ENCODE assay signal across 18 cellular contexts in genomic region chr20:378961-379336, GRCh38. TPM values are rescaled to one million over a fixed set of nuclear protein-coding genes. Genes with fewer than 3 reads are reported as not detected.
DNase-seq lines count a peak whose midpoint lies in the region; ATAC-seq and TF ChIP-seq lines count a peak whose summit lies in the region.
"Had no signal": no experiment of that assay in that cellular context is flagged by ENCODE, and none has a peak within 500 bp of the region (broad histone marks: within the 10 kb centered on the region; RNA-seq: fewer than 3 reads in every experiment).

No MANE protein-coding gene starts in this region.

- H3K9me3 Mint-ChIP-seq in activated CD4-positive, alpha-beta T cell treated with anti-CD3 and anti-CD28 coated beads for 36 hours (ENCODE audit: low read depth), result no peaks in the 10 kb centered on the region
- H3K9me3 Mint-ChIP-seq in activated naive CD8-positive, alpha-beta T cell treated with anti-CD3 and anti-CD28 coated beads, Interleukin-2, amount 50 U/mL, for 24 hours, result no peaks in the 10 kb centered on the region
- H3K9me3 Mint-ChIP-seq in endodermal cell, result no peaks in the 10 kb centered on the region
- H3K9me3 Mint-ChIP-seq: naive thymus-derived CD4-positive, alpha-beta T cell had no signal

- peaks cover 9% of the 10 kb centered on the region; the same call in 1 of the 2 replicates for H3K4me1 ChIP-seq in HEK293 (ENCODE audit: control insufficient read depth, insufficient read depth, low read length)
- no peaks in the 10 kb centered on the region for H3K4me1 ChIP-seq in endodermal cell (ENCODE audit: control insufficient read depth, insufficient read depth, low read length)
- H3K4me1 ChIP-seq: Peyer's patch, psoas muscle had no signal

- WGBS in endodermal cell (ENCODE audit: insufficient coverage in 1 of 2, insufficient read length in 1 of 2), 2 experiments, result 89 to 92% methylated on average over 4 of the region's 5 CpGs

- peaks cover 20% of the 10 kb centered on the region for H3K27me3 ChIP-seq in endodermal cell (ENCODE audit: control insufficient read depth, insufficient read depth, low read length, poor library complexity, severe bottlenecking)
- H3K27me3 ChIP-seq: Peyer's patch, uterus had no signal

- no peaks in the 10 kb centered on the region for H3K27me3 Mint-ChIP-seq in activated CD4-positive, alpha-beta T cell treated with anti-CD3 and anti-CD28 coated beads for 36 hours
- no peaks in the 10 kb centered on the region for H3K27me3 Mint-ChIP-seq in activated naive CD8-positive, alpha-beta T cell treated with anti-CD3 and anti-CD28 coated beads, Interleukin-2, amount 50 U/mL, for 24 hours
- peaks cover 39% of the 10 kb centered on the region for H3K27me3 Mint-ChIP-seq in endodermal cell (ENCODE audit: insufficient read depth)

- no peak overlapping the region for H3K9ac ChIP-seq in endodermal cell (ENCODE audit: extremely low read depth, low read length, poor library complexity, severe bottlenecking)

- CTCF ChIA-PET in activated CD4-positive, alpha-beta T cell treated with anti-CD3 and anti-CD28 coated beads for 36 hours (lab: Charles Lee), result interaction anchor here (0.6 to 1.0 kb wide), 3 partner anchors 53 to 64 kb away, joined by 3 read pairs; no protein-coding TSS in a partner anchor
- CTCF ChIA-PET in HEK293 (lab: Yijun Ruan, JAX), result interaction anchor here (0.7 to 1.3 kb wide), 2 partner anchors 16 to 19 kb away, joined by 3 to 5 read pairs; no protein-coding TSS in a partner anchor

- H3K27ac Mint-ChIP-seq in activated CD4-positive, alpha-beta T cell treated with anti-CD3 and anti-CD28 coated beads for 36 hours, result no peak overlapping the region
- no peak overlapping the region for H3K27ac Mint-ChIP-seq in activated naive CD8-positive, alpha-beta T cell treated with anti-CD3 and anti-CD28 coated beads, Interleukin-2, amount 50 U/mL, for 24 hours
- no peak overlapping the region for H3K27ac Mint-ChIP-seq in endodermal cell
- H3K27ac Mint-ChIP-seq: naive thymus-derived CD4-positive, alpha-beta T cell had no signal

- DNase-seq in activated CD4-positive, alpha-beta T cell treated with anti-CD3 and anti-CD28 coated beads for 36 hours, result no peak
- DNase-seq in activated CD4-positive, alpha-beta T cell treated with anti-CD3 and anti-CD28 coated beads for 4 hours, result no peak
- no peak for DNase-seq in activated naive CD8-positive, alpha-beta T cell treated with anti-CD3 and anti-CD28 coated beads, Interleukin-2, amount 50 U/mL, for 24 hours
- DNase-seq in NCI-H1092 (lab: John Stamatoyannopoulos, UW), result no peak
- no peak for DNase-seq in endodermal cell
- DNase-seq: activated effector memory CD4-positive, alpha-beta T cell treated with anti-CD3 and anti-CD28 coated beads, Interleukin-2, amount 50 U/mL, for 16 hours; dorsolateral prefrontal cortex; glutamatergic neuron; GOT3; Kasumi-1; lower lobe of right lung; naive thymus-derived CD4-positive, alpha-beta T cell; NCI-H1694; Peyer's patch; psoas muscle; uterus had no signal

- peaks cover 14% of the 10 kb centered on the region for H3K4me1 Mint-ChIP-seq in activated CD4-positive, alpha-beta T cell treated with anti-CD3 and anti-CD28 coated beads for 36 hours
- H3K4me1 Mint-ChIP-seq in activated naive CD8-positive, alpha-beta T cell treated with anti-CD3 and anti-CD28 coated beads, Interleukin-2, amount 50 U/mL, for 24 hours, result peaks cover 18% of the 10 kb centered on the region
- H3K4me1 Mint-ChIP-seq in endodermal cell, result peaks cover 4% of the 10 kb centered on the region

- no peaks in the 10 kb centered on the region for H3K36me3 ChIP-seq in HEK293 (ENCODE audit: control insufficient read depth in 2 of 2, insufficient read depth in 1 of 2, low read length in 2 of 2)
- no peaks in the 10 kb centered on the region for H3K36me3 ChIP-seq in endodermal cell (ENCODE audit: control insufficient read depth, insufficient read depth, low read length)
- H3K36me3 ChIP-seq: esophagus muscularis mucosa, lower lobe of right lung, Peyer's patch, uterus had no signal

- H3K4me3 ChIP-seq in HEK293 (ENCODE audit: low read depth, low read length), result no peak overlapping the region
- no peak overlapping the region for H3K4me3 ChIP-seq in endodermal cell (ENCODE audit: low read length)
- H3K4me3 ChIP-seq: dorsolateral prefrontal cortex, esophagus muscularis mucosa, lower lobe of right lung, Peyer's patch, psoas muscle, uterus had no signal

- TF ChIP-seq CTCF in HEK293 (tag by site-specific recombination; IDR thresholded peaks at IDR 0.05) (no peak), endodermal cell (conservative IDR thresholded peaks at IDR 0.05) (no peak)

- peak overlapping the region; percentile 81 for H3K4me3 Mint-ChIP-seq in activated CD4-positive, alpha-beta T cell treated with anti-CD3 and anti-CD28 coated beads for 36 hours
- H3K4me3 Mint-ChIP-seq in activated naive CD8-positive, alpha-beta T cell treated with anti-CD3 and anti-CD28 coated beads, Interleukin-2, amount 50 U/mL, for 24 hours, result peak overlapping the region; percentile 82
- no peak overlapping the region for H3K4me3 Mint-ChIP-seq in endodermal cell

- intact Hi-C loops in activated CD4-positive, alpha-beta T cell treated with anti-CD3 and anti-CD28 coated beads for 36 hours (cut with DNase I, micrococcal nuclease), result no loop called here

- H3K36me3 Mint-ChIP-seq in activated CD4-positive, alpha-beta T cell treated with anti-CD3 and anti-CD28 coated beads for 36 hours (ENCODE audit: low read depth), result peaks cover 15% of the 10 kb centered on the region
- H3K36me3 Mint-ChIP-seq in activated naive CD8-positive, alpha-beta T cell treated with anti-CD3 and anti-CD28 coated beads, Interleukin-2, amount 50 U/mL, for 24 hours (ENCODE audit: low read depth), result no peaks in the 10 kb centered on the region
- H3K36me3 Mint-ChIP-seq in endodermal cell (ENCODE audit: low read depth), result no peaks in the 10 kb centered on the region
- H3K36me3 Mint-ChIP-seq: naive thymus-derived CD4-positive, alpha-beta T cell had no signal

- no peak for ATAC-seq in activated CD4-positive, alpha-beta T cell treated with anti-CD3 and anti-CD28 coated beads for 36 hours
- no peak for ATAC-seq in activated naive CD8-positive, alpha-beta T cell treated with anti-CD3 and anti-CD28 coated beads, Interleukin-2, amount 50 U/mL, for 24 hours
- ATAC-seq: lower lobe of right lung; naive thymus-derived CD4-positive, alpha-beta T cell; psoas muscle had no signal

- H3K27ac ChIP-seq in HEK293 (ENCODE audit: extremely low read depth, low read depth, low read length) (no peak overlapping the region), endodermal cell (ENCODE audit: low read depth, low read length) (no peak overlapping the region)
- H3K27ac ChIP-seq: dorsolateral prefrontal cortex, esophagus muscularis mucosa, lower lobe of right lung, Peyer's patch, psoas muscle, uterus had no signal

- POLR2A ChIA-PET in activated CD4-positive, alpha-beta T cell treated with anti-CD3 and anti-CD28 coated beads for 36 hours (lab: Charles Lee), result no interaction called here
- POLR2A ChIA-PET in HEK293 (lab: Yijun Ruan, JAX), result interaction anchor here (0.9 kb wide), 1 partner anchor 31 kb away, joined by 6 read pairs; no protein-coding TSS in a partner anchor

- H3K9me3 ChIP-seq in HEK293 (ENCODE audit: control insufficient read depth, insufficient read depth, low read depth, low read length), result no peaks in the 10 kb centered on the region
- no peaks in the 10 kb centered on the region for H3K9me3 ChIP-seq in endodermal cell (ENCODE audit: control insufficient read depth, low read length)
- H3K9me3 ChIP-seq: esophagus muscularis mucosa, lower lobe of right lung, Peyer's patch, psoas muscle, uterus had no signal

TF ChIP-seq in HEK293, 187 proteins besides CTCF, POLR2A, EP300 and RAD21 (continues in another document):
- TF ChIP-seq, protein P1, sequence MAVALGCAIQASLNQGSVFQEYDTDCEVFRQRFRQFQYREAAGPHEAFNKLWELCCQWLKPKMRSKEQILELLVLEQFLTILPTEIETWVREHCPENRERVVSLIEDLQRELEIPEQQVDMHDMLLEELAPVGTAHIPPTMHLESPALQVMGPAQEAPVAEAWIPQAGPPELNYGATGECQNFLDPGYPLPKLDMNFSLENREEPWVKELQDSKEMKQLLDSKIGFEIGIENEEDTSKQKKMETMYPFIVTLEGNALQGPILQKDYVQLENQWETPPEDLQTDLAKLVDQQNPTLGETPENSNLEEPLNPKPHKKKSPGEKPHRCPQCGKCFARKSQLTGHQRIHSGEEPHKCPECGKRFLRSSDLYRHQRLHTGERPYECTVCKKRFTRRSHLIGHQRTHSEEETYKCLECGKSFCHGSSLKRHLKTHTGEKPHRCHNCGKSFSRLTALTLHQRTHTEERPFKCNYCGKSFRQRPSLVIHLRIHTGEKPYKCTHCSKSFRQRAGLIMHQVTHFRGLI (tag by site-specific recombination; IDR thresholded peaks at IDR 0.05), result no peak
- TF ChIP-seq MYNN (tag by site-specific recombination; IDR thresholded peaks at IDR 0.05; ENCODE audit: borderline replicate concordance) (no peak), ZNF600 (tag by site-specific recombination; IDR thresholded peaks at IDR 0.05) (0 out of 2 replicates have a peak, but pooled peaks have one; percentile 13), ZNF221 (tag by site-specific recombination; IDR thresholded peaks at IDR 0.05; ENCODE audit: borderline replicate concordance) (no peak), ZNF580 (tag by site-specific recombination; IDR thresholded peaks at IDR 0.05) (no peak), SP7 (tag by site-specific recombination; IDR thresholded peaks at IDR 0.05) (0 out of 2 replicates have a peak, but pooled peaks have one; percentile 46), SP2 (tag by site-specific recombination; IDR thresholded peaks at IDR 0.05) (no peak), ZNF596 (tag by site-specific recombination; IDR thresholded peaks at IDR 0.05) (no peak)

RNA-seq across cellular contexts. Expression of gene TRIB3, which starts 1.6 kb away (rescaled TPM):
- 10 to 100 TPM; 60.9 to 63.0 TPM for total RNA-seq in activated CD4-positive, alpha-beta T cell treated with anti-CD3 and anti-CD28 coated beads for 36 hours
- 1 to 10 TPM; 4.0 TPM for total RNA-seq in endodermal cell
- polyA plus RNA-seq in endodermal cell (2013, experiment 1 of 2), result 7.6 TPM
- polyA plus RNA-seq in endodermal cell (2013, experiment 2 of 2), result 5.8 TPM

RNA-seq across cellular contexts. Expression of gene RBCK1, which starts 29.1 kb away (rescaled TPM):
- total RNA-seq in activated CD4-positive, alpha-beta T cell treated with anti-CD3 and anti-CD28 coated beads for 36 hours, result 100 to 1,000 TPM; 130 to 149 TPM
- 10 to 100 TPM; 61.7 to 63.7 TPM for total RNA-seq in endodermal cell
- 56.3 TPM for polyA plus RNA-seq in endodermal cell (2013, experiment 1 of 2)
- polyA plus RNA-seq in endodermal cell (2013, experiment 2 of 2), result 44.3 TPM

RNA-seq across cellular contexts. Expression of gene NRSN2, which starts 32.0 kb away (rescaled TPM):
- total RNA-seq in activated CD4-positive, alpha-beta T cell treated with anti-CD3 and anti-CD28 coated beads for 36 hours, result 1 to 10 TPM; 5.2 to 7.5 TPM
- total RNA-seq in endodermal cell, result 10 to 100 TPM; 24.7 to 38.4 TPM
- 34.9 TPM for polyA plus RNA-seq in endodermal cell (2013, experiment 1 of 2)
- 37.1 TPM for polyA plus RNA-seq in endodermal cell (2013, experiment 2 of 2)

RNA-seq across cellular contexts. Expression of gene SOX12, which starts 53.6 kb away (rescaled TPM):
- 1 to 10 TPM; 8.1 to 8.5 TPM for total RNA-seq in activated CD4-positive, alpha-beta T cell treated with anti-CD3 and anti-CD28 coated beads for 36 hours
- 10 to 100 TPM; 71.4 to 81.7 TPM for total RNA-seq in endodermal cell
- 60.7 TPM for polyA plus RNA-seq in endodermal cell (2013, experiment 1 of 2)
- 57.0 TPM for polyA plus RNA-seq in endodermal cell (2013, experiment 2 of 2)

Comparison
In these comparisons a context has a peak if more than half of its experiments do, and no peak if none do; other contexts are left out.
1. RNA of gene TRIB3, which starts 1.6 kb away (total RNA-seq): 60.9 to 63.0 TPM in activated CD4-positive, alpha-beta T cell treated with anti-CD3 and anti-CD28 coated beads for 36 hours; 4.0 TPM in endodermal cell; every median in the first group is over 10 times any median in the second.